ENCODE assay signal across 21 cellular contexts in genomic region chr12:5556946-5557673, GRCh38.
"Had no signal": no experiment of that assay in that cellular context is flagged by ENCODE, and none has a peak within 500 bp of the region (broad histone marks: within the 10 kb centered on the region; RNA-seq: fewer than 3 reads in every experiment).

No MANE protein-coding gene starts in this region.

- H3K36me3 ChIP-seq: gastrocnemius medialis, left ventricle myocardium inferior, lower lobe of right lung, spleen, tibial artery, upper lobe of left lung, vagina had no signal

- H3K9me3 Mint-ChIP-seq: dendritic cell treated with granulocyte-macrophage colony-stimulating factor and Interleukin-4, amounts not matched to agents 40 ng/mL and 50 ng/mL, for 4 days; memory B cell; natural killer cell treated with Interleukin-12 subunit alpha and Interleukin-12 subunit beta and Interleukin-15 and Interleukin-18, amount 100 ng/mL, for 72 hours; stimulated activated naive CD8-positive, alpha-beta T cell treated with anti-CD3 and anti-CD28 coated beads, Interleukin-15, Interleukin-2, amounts not matched to agents 100 ng/mL and 50 ng/mL, for 24 hours had no signal

- H3K4me1 ChIP-seq: gastrocnemius medialis, lower lobe of right lung, spleen, tibial artery, upper lobe of left lung, vagina had no signal

- H3K9me3 ChIP-seq: gastrocnemius medialis, left ventricle myocardium inferior, lower lobe of right lung, tibial artery, upper lobe of left lung, vagina had no signal

- H3K27ac Mint-ChIP-seq: dendritic cell treated with granulocyte-macrophage colony-stimulating factor and Interleukin-4, amounts not matched to agents 40 ng/mL and 50 ng/mL, for 4 days; memory B cell; natural killer cell treated with Interleukin-12 subunit alpha and Interleukin-12 subunit beta and Interleukin-15 and Interleukin-18, amount 100 ng/mL, for 72 hours; stimulated activated memory B cell treated with anti-CD40 and anti-IgM and Interleukin-4, amounts not matched to agents 10 μg/mL and 1 μg/mL and 100 μg/mL, for 72 hours; stimulated activated naive CD8-positive, alpha-beta T cell treated with anti-CD3 and anti-CD28 coated beads, Interleukin-15, Interleukin-2, amounts not matched to agents 100 ng/mL and 50 ng/mL, for 24 hours had no signal

- H3K27ac ChIP-seq: gastrocnemius medialis, left ventricle myocardium inferior, lower lobe of right lung, spleen, tibial artery, upper lobe of left lung, vagina had no signal

- DNase-seq: effector CD4-positive, alpha-beta T cell; gastrocnemius medialis; kidney; left cardiac atrium; left ventricle myocardium inferior; lower lobe of right lung; midbrain; posterior cingulate gyrus; spleen; stimulated activated CD4-positive, alpha-beta T cell treated with anti-CD3 and anti-CD28 coated beads, Interleukin-15, amount 100 ng/mL, for 24 hours; stimulated activated CD4-positive, alpha-beta T cell treated with anti-CD3 and anti-CD28 coated beads, Interleukin-1b, Interleukin-23, amount 100 ng/mL, for 48 hours; stimulated activated CD4-positive, alpha-beta T cell treated with anti-CD3 and anti-CD28 coated beads, Interleukin-4, amount 100 ng/mL, for 24 hours; tibial artery; upper lobe of left lung had no signal

- H3K36me3 Mint-ChIP-seq: natural killer cell treated with Interleukin-12 subunit alpha and Interleukin-12 subunit beta and Interleukin-15 and Interleukin-18, amount 100 ng/mL, for 72 hours; stimulated activated memory B cell treated with anti-CD40 and anti-IgM and Interleukin-4, amounts not matched to agents 10 μg/mL and 1 μg/mL and 100 μg/mL, for 72 hours had no signal

- ATAC-seq: gastrocnemius medialis; left cardiac atrium; lower lobe of right lung; natural killer cell treated with Interleukin-12 subunit alpha and Interleukin-12 subunit beta and Interleukin-15 and Interleukin-18, amount 100 ng/mL, for 72 hours; sciatic nerve; stimulated activated memory B cell treated with anti-CD40 and anti-IgM and Interleukin-4, amounts not matched to agents 10 μg/mL and 1 μg/mL and 100 μg/mL, for 72 hours had no signal

- H3K4me3 Mint-ChIP-seq: dendritic cell treated with granulocyte-macrophage colony-stimulating factor and Interleukin-4, amounts not matched to agents 40 ng/mL and 50 ng/mL, for 4 days; memory B cell; natural killer cell treated with Interleukin-12 subunit alpha and Interleukin-12 subunit beta and Interleukin-15 and Interleukin-18, amount 100 ng/mL, for 72 hours; stimulated activated memory B cell treated with anti-CD40 and anti-IgM and Interleukin-4, amounts not matched to agents 10 μg/mL and 1 μg/mL and 100 μg/mL, for 72 hours; stimulated activated naive CD8-positive, alpha-beta T cell treated with anti-CD3 and anti-CD28 coated beads, Interleukin-15, Interleukin-2, amounts not matched to agents 100 ng/mL and 50 ng/mL, for 24 hours had no signal

- H3K4me3 ChIP-seq: gastrocnemius medialis, left ventricle myocardium inferior, lower lobe of right lung, spleen, tibial artery, upper lobe of left lung, vagina had no signal

- H3K4me1 Mint-ChIP-seq: memory B cell; stimulated activated memory B cell treated with anti-CD40 and anti-IgM and Interleukin-4, amounts not matched to agents 10 μg/mL and 1 μg/mL and 100 μg/mL, for 72 hours had no signal

- H3K27me3 ChIP-seq: gastrocnemius medialis, tibial artery, upper lobe of left lung, vagina had no signal
